Comparison of ENCODE assay signal across 1 cellular context in genomic region chr11:47856186-47856585, GRCh38.
TF ChIP-seq lines count a peak whose summit lies in the region.

No MANE protein-coding gene starts in this region.

TF ChIP-seq in GM23338, 12 proteins besides CTCF, POLR2A, EP300 and RAD21 (continued from another document):
- TF ChIP-seq ZNF462 (CRISPR knock-in tag; IDR thresholded peaks at IDR 0.05) = no peak
